Comparison of ENCODE assay signal across 24 cellular contexts in the genomic region with DNA sequence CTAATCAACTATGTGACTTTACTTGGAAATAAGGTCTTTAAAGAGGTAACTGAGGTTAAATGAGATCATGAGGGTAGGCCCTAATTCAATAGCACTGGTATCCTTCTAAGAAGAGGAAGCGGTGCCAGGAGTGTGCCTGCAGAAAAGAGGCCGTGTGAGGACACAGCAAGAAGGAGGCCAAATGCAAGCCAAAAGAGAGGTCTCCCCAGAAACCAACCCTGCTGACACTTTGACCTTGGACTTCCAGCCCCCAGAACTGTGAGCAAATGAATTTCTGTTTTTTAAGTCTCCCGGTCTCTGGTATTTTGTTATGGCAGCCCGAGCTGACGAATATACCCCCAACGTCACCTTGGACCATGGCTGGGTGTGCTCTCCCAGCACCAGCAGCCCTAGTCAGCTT.
"Had no signal": no experiment of that assay in that cellular context is flagged by ENCODE, and none has a peak within 500 bp of the region (broad histone marks: within the 10 kb centered on the region; RNA-seq: fewer than 3 reads in every experiment).

No MANE protein-coding gene starts in this region.

- H3K27me3 ChIP-seq: neutrophil, pancreas, right lobe of liver, sigmoid colon, stomach, thyroid gland, tibial nerve, upper lobe of left lung, vagina had no signal

- H3K27ac ChIP-seq: neutrophil, pancreas, psoas muscle, right lobe of liver, sigmoid colon, stomach, thoracic aorta, thyroid gland, tibial nerve, upper lobe of left lung, vagina had no signal

- H3K9me3 ChIP-seq: neutrophil, pancreas, psoas muscle, right lobe of liver, sigmoid colon, stomach, thoracic aorta, thyroid gland, tibial nerve, upper lobe of left lung, vagina had no signal

- H3K36me3 ChIP-seq: neutrophil, pancreas, right lobe of liver, sigmoid colon, stomach, thoracic aorta, thyroid gland, tibial nerve, upper lobe of left lung, vagina had no signal

- H3K4me1 ChIP-seq: pancreas, psoas muscle, right lobe of liver, sigmoid colon, stomach, thyroid gland, upper lobe of left lung, vagina had no signal

- ATAC-seq: natural killer cell; pancreas; psoas muscle; right cardiac atrium; right lobe of liver; stimulated activated effector memory CD8-positive, alpha-beta T cell treated with anti-CD3 and anti-CD28 coated beads, Interleukin-12 subunit alpha, Interleukin-12 subunit beta, amount 100 ng/mL, for 72 hours; stimulated activated naive B cell treated with anti-CD40 and anti-IgM and Interleukin-4, amounts not matched to agents 10 μg/mL and 1 μg/mL and 100 μg/mL, for 72 hours had no signal

- H3K4me3 ChIP-seq: pancreas, psoas muscle, right lobe of liver, sigmoid colon, stomach, thoracic aorta, thyroid gland, tibial nerve, upper lobe of left lung, vagina had no signal

- DNase-seq: natural killer cell; nucleus accumbens; pancreas; psoas muscle; right cardiac atrium; right lobe of liver; sigmoid colon; small intestine; stimulated activated CD4-positive, alpha-beta T cell treated with anti-CD3 and anti-CD28 coated beads, Interleukin-15, amount 100 ng/mL, for 24 hours; stimulated activated CD4-positive, alpha-beta T cell treated with anti-CD3 and anti-CD28 coated beads, Interleukin-2, amount 100 ng/mL, for 24 hours; stimulated activated CD4-positive, alpha-beta T cell treated with anti-CD3 and anti-CD28 coated beads, Interleukin-2, amount 100 ng/mL, for 48 hours; stimulated activated CD4-positive, alpha-beta T cell treated with anti-CD3 and anti-CD28 coated beads, Interleukin-4, amount 100 ng/mL, for 24 hours; stimulated activated naive B cell treated with anti-CD40 and anti-IgM and Interleukin-4, amounts not matched to agents 10 μg/mL and 1 μg/mL and 100 μg/mL, for 72 hours; stimulated activated naive CD4-positive, alpha-beta T cell treated with Interleukin-2 at 50 U/mL for 16 hours; stomach; thyroid gland; trophoblast cell; upper lobe of left lung had no signal

- FAIRE-seq: pancreas, small intestine, urothelium cell line had no signal
